Comparison of ENCODE assay signal across 2 cellular contexts in genomic region chr10:72108811-72109618, GRCh38.
TF ChIP-seq lines count a peak whose summit lies in the region.

No MANE protein-coding gene starts in this region.

TF ChIP-seq in Ishikawa, 13 proteins besides CTCF, POLR2A, EP300 and RAD21 (continued from another document):
- TF ChIP-seq REST (IDR thresholded peaks at IDR 0.05; ENCODE audit: low read depth) (no peak), ZBTB7A (IDR thresholded peaks at IDR 0.05; ENCODE audit: low read depth) (no peak), USF1 (IDR thresholded peaks at IDR 0.05) (no peak)
TF ChIP-seq in Ishikawa: peak in this region for 1.

TF ChIP-seq in K562, 482 proteins besides CTCF, POLR2A, EP300 and RAD21:
- TF ChIP-seq, protein P1, sequence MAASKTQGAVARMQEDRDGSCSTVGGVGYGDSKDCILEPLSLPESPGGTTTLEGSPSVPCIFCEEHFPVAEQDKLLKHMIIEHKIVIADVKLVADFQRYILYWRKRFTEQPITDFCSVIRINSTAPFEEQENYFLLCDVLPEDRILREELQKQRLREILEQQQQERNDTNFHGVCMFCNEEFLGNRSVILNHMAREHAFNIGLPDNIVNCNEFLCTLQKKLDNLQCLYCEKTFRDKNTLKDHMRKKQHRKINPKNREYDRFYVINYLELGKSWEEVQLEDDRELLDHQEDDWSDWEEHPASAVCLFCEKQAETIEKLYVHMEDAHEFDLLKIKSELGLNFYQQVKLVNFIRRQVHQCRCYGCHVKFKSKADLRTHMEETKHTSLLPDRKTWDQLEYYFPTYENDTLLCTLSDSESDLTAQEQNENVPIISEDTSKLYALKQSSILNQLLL (CRISPR knock-in tag; IDR thresholded peaks at IDR 0.05; ENCODE audit: borderline replicate concordance), result no peak
- no peak for TF ChIP-seq ZNF766 (CRISPR knock-in tag; conservative IDR thresholded peaks at IDR 0.05)
- no peak for TF ChIP-seq ZNF280A (IDR thresholded peaks at IDR 0.05; ENCODE audit: low read depth, partially characterized antibody)
- peak; percentile 84 for TF ChIP-seq MYNN (IDR thresholded peaks at IDR 0.05)
- TF ChIP-seq MYNN (CRISPR knock-in tag; IDR thresholded peaks at IDR 0.05), result no peak
- TF ChIP-seq, protein P2, sequence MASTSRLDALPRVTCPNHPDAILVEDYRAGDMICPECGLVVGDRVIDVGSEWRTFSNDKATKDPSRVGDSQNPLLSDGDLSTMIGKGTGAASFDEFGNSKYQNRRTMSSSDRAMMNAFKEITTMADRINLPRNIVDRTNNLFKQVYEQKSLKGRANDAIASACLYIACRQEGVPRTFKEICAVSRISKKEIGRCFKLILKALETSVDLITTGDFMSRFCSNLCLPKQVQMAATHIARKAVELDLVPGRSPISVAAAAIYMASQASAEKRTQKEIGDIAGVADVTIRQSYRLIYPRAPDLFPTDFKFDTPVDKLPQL (IDR thresholded peaks at IDR 0.05; ENCODE audit: extremely low read depth, insufficient read length), result no peak
- TF ChIP-seq PTRF (tag; IDR thresholded peaks at IDR 0.05), result no peak
- TF ChIP-seq CBX1 (IDR thresholded peaks at IDR 0.05; ENCODE audit: low read depth), result no peak
- no peak for TF ChIP-seq MYC (IDR thresholded peaks at IDR 0.05; ENCODE audit: low read depth, low read length)
- TF ChIP-seq MYC (CRISPR knock-in tag; IDR thresholded peaks at IDR 0.05; ENCODE audit: borderline replicate concordance, low read depth), result no peak
- TF ChIP-seq ZBTB26 (CRISPR knock-in tag; IDR thresholded peaks at IDR 0.05), result no peak
- TF ChIP-seq ESRRA (IDR thresholded peaks at IDR 0.05; ENCODE audit: borderline replicate concordance, low read depth), result peak; percentile 49; the same call in 1 of the 2 replicates
